8 cellular contexts compared by ENCODE assay signal in genomic region chr17:19978206-19978802, GRCh38. TPM values are rescaled to one million over a fixed set of nuclear protein-coding genes. Genes with fewer than 3 reads are reported as not detected.
DNase-seq lines count a peak whose midpoint lies in the region; ATAC-seq, FAIRE-seq and TF ChIP-seq lines count a peak whose summit lies in the region.

No MANE protein-coding gene starts in this region.

- intact Hi-C loops in Caco-2 (cut with micrococcal nuclease; ENCODE audit: unreplicated experiment) (no loop called here), right cardiac atrium (cut with DNase I) (no loop called here)

- H3K79me2 ChIP-seq in Karpas-422 (ENCODE audit: low read length), result peaks cover 43% of the 10 kb centered on the region

- peak overlapping the region; percentile 71 for H3K4me2 ChIP-seq in Karpas-422 (ENCODE audit: low read depth, low read length, poor library complexity, severe bottlenecking)

- H3K36me3 ChIP-seq in Caco-2 (ENCODE audit: control insufficient read depth, insufficient read depth, low read length) (no peaks in the 10 kb centered on the region), Karpas-422 (ENCODE audit: insufficient read depth, low read length) (peaks cover 19% of the 10 kb centered on the region; the same call in 1 of the 2 replicates)

- CTCF ChIA-PET in Caco-2 (lab: Charles Lee), result interaction anchor here (1.0 to 1.4 kb wide), 2 partner anchors 15 to 117 kb away, joined by 3 to 10 read pairs; no protein-coding TSS in a partner anchor
- CTCF ChIA-PET in activated naive CD4-positive, alpha-beta T cell treated with anti-CD3 and anti-CD28 coated beads, Interleukin-2, amount 10 ng/mL, durations not matched to agents 7 days and 5 days (lab: Charles Lee), result interaction anchor here (1.1 to 1.3 kb wide), 2 partner anchors 22 to 30 kb away, joined by 3 to 7 read pairs; partner anchors contain the start of gene SPECC1

- peaks cover 4% of the 10 kb centered on the region; the same call in 1 of the 2 replicates for H4K20me1 ChIP-seq in Karpas-422 (ENCODE audit: insufficient read depth, low read depth, low read length)

- H3K9me3 Mint-ChIP-seq in Caco-2 (ENCODE audit: unreplicated experiment), result no peaks in the 10 kb centered on the region
- H3K9me3 Mint-ChIP-seq in activated naive CD4-positive, alpha-beta T cell treated with anti-CD3 and anti-CD28 coated beads, Interleukin-2, amount 10 ng/mL, durations not matched to agents 7 days and 5 days, result peaks cover 6% of the 10 kb centered on the region

- no peaks in the 10 kb centered on the region for H3K27me3 ChIP-seq in Caco-2 (replicated peaks; ENCODE audit: control insufficient read depth, insufficient read depth, low read length)
- H3K27me3 ChIP-seq in Karpas-422 (ENCODE audit: low read length), result no peaks in the 10 kb centered on the region
- no peaks in the 10 kb centered on the region for H3K27me3 ChIP-seq in right cardiac atrium (ENCODE audit: control insufficient read depth, insufficient read depth)

- H3K36me3 Mint-ChIP-seq in Caco-2 (ENCODE audit: insufficient read depth, unreplicated experiment), result peaks cover 20% of the 10 kb centered on the region
- H3K36me3 Mint-ChIP-seq in activated naive CD4-positive, alpha-beta T cell treated with anti-CD3 and anti-CD28 coated beads, Interleukin-2, amount 10 ng/mL, durations not matched to agents 7 days and 5 days, result peaks cover 30% of the 10 kb centered on the region

- no peaks in the 10 kb centered on the region for H3K9me2 ChIP-seq in Karpas-422 (replicated peaks; ENCODE audit: insufficient read depth, low read length)

- H3K9ac ChIP-seq in Karpas-422 (ENCODE audit: low read length), result peak overlapping the region; percentile 92

- 25% methylated on average over 22 of the region's 22 CpGs for WGBS in right cardiac atrium

- POLR2A ChIA-PET in Caco-2 (lab: Charles Lee), result interaction anchor here (1.0 kb wide), 1 partner anchor 31 kb away, joined by 4 read pairs; the partner anchor contains the start of gene SPECC1

- no peak for FAIRE-seq in D721Med (lab: Jason Lieb, UNC)

- DNase-seq in Caco-2 (no peak), Karpas-422 (peak; percentile 80), right cardiac atrium (peak in 1 of 3 donors; percentile 51), D721Med (ENCODE audit: insufficient read length, low spot score) (no peak), dermis blood vessel endothelial cell (no peak)
- DNase-seq in activated naive CD4-positive, alpha-beta T cell treated with anti-CD3 and anti-CD28 coated beads, Interleukin-2, amount 10 ng/mL, durations not matched to agents 7 days and 5 days, result peak; percentile 48

- TF ChIP-seq CTCF in Caco-2 (IDR thresholded peaks at IDR 0.05; ENCODE audit: insufficient read depth in 1 of 2, low read depth in 1 of 2, low read length in 1 of 2, severe bottlenecking in 1 of 2, unreplicated experiment in 1 of 2), result no peak
- no peak for TF ChIP-seq CTCF in D721Med (IDR thresholded peaks at IDR 0.05; ENCODE audit: insufficient read depth, missing control alignments)

- ATAC-seq in GM21367 (IDR thresholded peaks at IDR 0.05; ENCODE audit: unreplicated experiment), result peak; percentile 17
- no peak for ATAC-seq in right cardiac atrium

- peak overlapping the region; percentile 90 for H3K27ac Mint-ChIP-seq in Caco-2 (ENCODE audit: unreplicated experiment)
- H3K27ac Mint-ChIP-seq in activated naive CD4-positive, alpha-beta T cell treated with anti-CD3 and anti-CD28 coated beads, Interleukin-2, amount 10 ng/mL, durations not matched to agents 7 days and 5 days, result peak overlapping the region; percentile 94

- H3K9me3 ChIP-seq in Caco-2 (no peaks in the 10 kb centered on the region), Karpas-422 (ENCODE audit: low read length) (no peaks in the 10 kb centered on the region), right cardiac atrium (ENCODE audit: control insufficient read depth, low read length) (no peaks in the 10 kb centered on the region)

- H3K4me3 ChIP-seq in Caco-2 (ENCODE audit: low read depth, low read length) (peak overlapping the region; percentile 83), Karpas-422 (ENCODE audit: low read length) (peak overlapping the region; percentile 91), right cardiac atrium (ENCODE audit: low read length) (peak overlapping the region; percentile 96), skin epidermis (peak overlapping the region; percentile 70 to 96 (median 82))

- H3K27me3 Mint-ChIP-seq in Caco-2 (ENCODE audit: insufficient read depth, unreplicated experiment), result no peaks in the 10 kb centered on the region
- peaks cover 3% of the 10 kb centered on the region for H3K27me3 Mint-ChIP-seq in activated naive CD4-positive, alpha-beta T cell treated with anti-CD3 and anti-CD28 coated beads, Interleukin-2, amount 10 ng/mL, durations not matched to agents 7 days and 5 days

- H3K4me1 Mint-ChIP-seq in Caco-2 (ENCODE audit: low read depth, unreplicated experiment), result no peaks in the 10 kb centered on the region
- peaks cover 43% of the 10 kb centered on the region for H3K4me1 Mint-ChIP-seq in activated naive CD4-positive, alpha-beta T cell treated with anti-CD3 and anti-CD28 coated beads, Interleukin-2, amount 10 ng/mL, durations not matched to agents 7 days and 5 days

- H3K27ac ChIP-seq in Karpas-422 (ENCODE audit: low read length) (peak overlapping the region; percentile 65), right cardiac atrium (ENCODE audit: low read length) (peak overlapping the region; percentile 87), skin epidermis (peak overlapping the region; percentile 76 to 98 (median 94))

- no TSS peak for BruUV-seq in Caco-2 (replicated peaks; lab: Mats Ljungman, UMichigan)

- H3K4me3 Mint-ChIP-seq in Caco-2 (ENCODE audit: unreplicated experiment), result peak overlapping the region; percentile 94
- H3K4me3 Mint-ChIP-seq in activated naive CD4-positive, alpha-beta T cell treated with anti-CD3 and anti-CD28 coated beads, Interleukin-2, amount 10 ng/mL, durations not matched to agents 7 days and 5 days, result peak overlapping the region; percentile 95

- H3K4me1 ChIP-seq in Caco-2 (peaks cover 4% of the 10 kb centered on the region; the same call in 1 of the 2 replicates), Karpas-422 (ENCODE audit: low read length) (peaks cover 27% of the 10 kb centered on the region), right cardiac atrium (ENCODE audit: control insufficient read depth, insufficient read depth, low read length) (peaks cover 3% of the 10 kb centered on the region)

- peak overlapping the region; percentile 77; the same call in 1 of the 2 replicates for H2AFZ ChIP-seq in Karpas-422 (ENCODE audit: low read length)

RNA-seq across cellular contexts. Expression of gene AKAP10, which starts 0.7 kb away (rescaled TPM):
- total RNA-seq in Caco-2 (2022), result 39.9 and 41.2 TPM in 2 replicates
- 25.2 and 31.1 TPM in 2 replicates for total RNA-seq in Karpas-422 (2014; rRNA removed; shearing (Covaris generic); ENCODE audit: low replicate concordance)
- total RNA-seq in right cardiac atrium, result 10 to 100 TPM; 17.4 to 23.1 (median 20.3) TPM
- polyA plus RNA-seq in right cardiac atrium, result 6.2 TPM
- 23.8 and 26.1 TPM in 2 replicates for total RNA-seq in dermis blood vessel endothelial cell

RNA-seq across cellular contexts. Expression of gene SPECC1, which starts 30.9 kb away (rescaled TPM):
- total RNA-seq in Caco-2 (2022), result 111 and 123 TPM in 2 replicates
- total RNA-seq in Karpas-422 (2014; rRNA removed; shearing (Covaris generic); ENCODE audit: low replicate concordance), result 0.04 TPM in 1 of 2 replicates, not detected in the other
- 1 to 10 TPM; 7.8 to 9.7 (median 8.5) TPM for total RNA-seq in right cardiac atrium
- polyA plus RNA-seq in right cardiac atrium, result 3.1 TPM
- 1.7 and 3.1 TPM in 2 replicates for total RNA-seq in dermis blood vessel endothelial cell

Comparison
In these comparisons a context has a peak if more than half of its experiments do, and no peak if none do; other contexts are left out.
1. DNase-seq: peak in Karpas-422 (single experiment) and activated naive CD4-positive, alpha-beta T cell treated with anti-CD3 and anti-CD28 coated beads, Interleukin-2, amount 10 ng/mL, durations not matched to agents 7 days and 5 days (single experiment); none in Caco-2 (0 of 2), D721Med (single experiment) and dermis blood vessel endothelial cell (single experiment).
2. RNA of gene SPECC1, which starts 30.9 kb away (total RNA-seq): 111 to 123 TPM in Caco-2; 7.8 to 9.7 TPM in right cardiac atrium, 1.7 to 3.1 TPM in dermis blood vessel endothelial cell and 0.04 TPM in Karpas-422; every median in the first group is over 10 times any median in the second.
3. Peak in every context shown above with its lines, with median percentiles within 50 percentile points of each other: H3K4me3 ChIP-seq and H3K27ac ChIP-seq.